ENCODE assay signal across 19 cellular contexts in the genomic region with DNA sequence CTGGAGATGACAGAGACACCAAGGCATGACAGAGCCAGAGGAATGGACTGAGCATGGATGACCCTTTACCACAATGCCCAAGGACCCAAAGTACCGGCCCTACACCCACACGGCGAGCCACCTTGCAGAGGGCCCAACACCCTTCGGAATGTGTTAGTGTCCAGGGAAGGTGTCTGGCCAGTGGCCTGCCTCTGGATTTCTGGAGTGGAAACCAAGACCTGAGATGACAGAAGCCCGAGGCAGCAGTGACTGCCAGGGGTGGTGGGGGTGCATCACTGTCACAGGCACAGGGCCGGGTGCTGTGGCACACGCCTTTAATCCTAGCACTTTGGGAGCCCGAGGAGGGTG. TPM values are rescaled to one million over a fixed set of nuclear protein-coding genes. Genes with fewer than 3 reads are reported as not detected.
DNase-seq lines count a peak whose midpoint lies in the region; ATAC-seq and TF ChIP-seq lines count a peak whose summit lies in the region.
"Had no signal": no experiment of that assay in that cellular context is flagged by ENCODE, and none has a peak within 500 bp of the region (broad histone marks: within the 10 kb centered on the region; RNA-seq: fewer than 3 reads in every experiment).

No MANE protein-coding gene starts in this region.

- no peak overlapping the region for H3K4me2 ChIP-seq in IMR-90 (ENCODE audit: low read depth, low read length)

- H3K36me3 ChIP-seq in IMR-90 (ENCODE audit: control insufficient read depth, insufficient read depth, low read length) = no peaks in the 10 kb centered on the region
- no peaks in the 10 kb centered on the region for H3K36me3 ChIP-seq in sigmoid colon
- H3K36me3 ChIP-seq: breast epithelium, left lung had no signal

- no peak overlapping the region for H3K23ac ChIP-seq in IMR-90 (ENCODE audit: low read depth, low read length)

- WGBS in IMR-90 (ENCODE audit: extremely low coverage in 2 of 2, insufficient read length in 1 of 2), 2 experiments = 94% methylated on average over 2 of the region's 8 CpGs; no CpG with 5 or more reads in 1 of the 2 experiments
- 66 to 86% methylated on average over 8 of the region's 8 CpGs for WGBS in sigmoid colon, 2 donors

- in situ Hi-C loops in IMR-90 (cut with MboI; ENCODE audit: low sequenced_read_pairs) = no loop called here

- peaks cover 16% of the 10 kb centered on the region for H3K4me1 Mint-ChIP-seq in endothelial cell (ENCODE audit: unreplicated experiment)

- no peak overlapping the region for H2BK20ac ChIP-seq in IMR-90 (ENCODE audit: low read depth, low read length)

- H3K56ac ChIP-seq in IMR-90 (ENCODE audit: extremely low read depth, insufficient read depth, low read length) = no peak overlapping the region

- no peak overlapping the region for H2BK120ac ChIP-seq in IMR-90 (ENCODE audit: low read depth, low read length)

- no peak for TF ChIP-seq RAD21 in IMR-90 (IDR thresholded peaks at IDR 0.05; ENCODE audit: low read length)

- H3K4me3 Mint-ChIP-seq in endothelial cell (ENCODE audit: unreplicated experiment) = no peak overlapping the region
- H3K4me3 Mint-ChIP-seq: dendritic cell treated with granulocyte-macrophage colony-stimulating factor and Interleukin-4, amounts not matched to agents 40 ng/mL and 50 ng/mL, for 4 days; natural killer cell treated with Interleukin-12 subunit alpha and Interleukin-12 subunit beta and Interleukin-15 and Interleukin-18, amount 100 ng/mL, for 72 hours; stimulated activated effector memory CD8-positive, alpha-beta T cell treated with anti-CD3 and anti-CD28 coated beads, Interleukin-12 subunit alpha, Interleukin-12 subunit beta, amount 100 ng/mL, for 72 hours had no signal

- peaks cover 2% of the 10 kb centered on the region for H3K27me3 Mint-ChIP-seq in endothelial cell (ENCODE audit: unreplicated experiment)

- H3K9me1 ChIP-seq in IMR-90 (ENCODE audit: insufficient read depth, low read length) = 0 out of 2 replicates have a peak, but pooled peaks cover 8% of the 10 kb centered on the region

- H3K27ac ChIP-seq in IMR-90 (ENCODE audit: insufficient read depth, low read length) = no peak overlapping the region
- peak overlapping the region in 1 of 4 donors; percentile 6 for H3K27ac ChIP-seq in sigmoid colon
- H3K27ac ChIP-seq: heart left ventricle, left lung had no signal

- H3K9me3 ChIP-seq in IMR-90 (ENCODE audit: control insufficient read depth, insufficient read depth, low read length) = no peaks in the 10 kb centered on the region
- H3K9me3 ChIP-seq in sigmoid colon = no peaks in the 10 kb centered on the region
- H3K9me3 ChIP-seq: breast epithelium, left lung had no signal

- H4K8ac ChIP-seq in IMR-90 (ENCODE audit: low read depth in 2 of 2, low read length in 2 of 2) = no peak overlapping the region

- H3K4ac ChIP-seq in IMR-90 (ENCODE audit: low read depth, low read length) = no peak overlapping the region

- CTCF ChIA-PET in IMR-90 (lab: Yijun Ruan, JAX) = interaction anchor here (0.6 kb wide), 1 partner anchor 100 kb away, joined by 5 read pairs; no protein-coding TSS in a partner anchor

- no peak overlapping the region for H2AK5ac ChIP-seq in IMR-90 (ENCODE audit: low read depth, low read length)

- no peak for TF ChIP-seq EP300 in sigmoid colon (IDR thresholded peaks at IDR 0.05)

- H2BK15ac ChIP-seq in IMR-90 (ENCODE audit: low read depth, low read length) = no peak overlapping the region

- POLR2A ChIA-PET in IMR-90 (lab: Charles Lee; ENCODE audit: unreplicated experiment) = no interaction called here

- no peaks in the 10 kb centered on the region; the same call in 1 of the 2 replicates for H3K27me3 ChIP-seq in IMR-90 (ENCODE audit: control insufficient read depth, insufficient read depth, low read length)
- peaks cover 0 to 9% (median 0%) of the 10 kb centered on the region in 3 donors for H3K27me3 ChIP-seq in sigmoid colon
- H3K27me3 ChIP-seq: breast epithelium, heart left ventricle had no signal

- no peak overlapping the region for H3K18ac ChIP-seq in IMR-90 (ENCODE audit: low read depth, low read length)

- H3K36me3 Mint-ChIP-seq in endothelial cell (ENCODE audit: low read depth, unreplicated experiment) = peaks cover 17% of the 10 kb centered on the region
- H3K36me3 Mint-ChIP-seq: stimulated activated effector memory CD8-positive, alpha-beta T cell treated with anti-CD3 and anti-CD28 coated beads, Interleukin-12 subunit alpha, Interleukin-12 subunit beta, amount 100 ng/mL, for 72 hours had no signal

- no peaks in the 10 kb centered on the region for H4K20me1 ChIP-seq in IMR-90 (ENCODE audit: insufficient read depth, low read length)

- H2AFZ ChIP-seq in IMR-90 (replicated peaks; ENCODE audit: low read length, poor library complexity) = peak overlapping the region; percentile 5

- no peak overlapping the region for H3K14ac ChIP-seq in IMR-90 (replicated peaks; ENCODE audit: low read depth, low read length)

- BruUV-seq in IMR-90 (replicated peaks; lab: Mats Ljungman, UMichigan) = no TSS peak

- H3K79me1 ChIP-seq in IMR-90 (ENCODE audit: low read depth in 1 of 2, low read length in 2 of 2) = no peaks in the 10 kb centered on the region

- DNase-seq in activated CD4-positive, CD25-positive, alpha-beta regulatory T cell treated with anti-CD3 and anti-CD28 coated beads, Interleukin-2, amount 50 U/mL, for 72 hours = peak; percentile 23
- no peak for DNase-seq in IMR-90
- DNase-seq in endothelial cell (ENCODE audit: low spot score) = no peak
- DNase-seq in sigmoid colon = peak; percentile 48
- DNase-seq in stimulated activated CD4-positive, alpha-beta T cell treated with anti-CD3 and anti-CD28 coated beads, Interleukin-15, amount 100 ng/mL, for 24 hours = no peak
- DNase-seq in globus pallidus (ENCODE audit: low spot score) = no peak
- no peak for DNase-seq in stimulated activated CD4-positive, alpha-beta T cell treated with anti-CD3 and anti-CD28 coated beads, Interleukin-1b, Interleukin-23, amount 100 ng/mL, for 48 hours
- DNase-seq: 8988T, AML-193, DND-41, NCI-H187 treated with DMSO at 0.1 percent for 48 hours had no signal

- no peak for ATAC-seq in activated CD4-positive, CD25-positive, alpha-beta regulatory T cell treated with anti-CD3 and anti-CD28 coated beads, Interleukin-2, amount 50 U/mL, for 24 hours
- ATAC-seq in IMR-90 (ENCODE audit: low read depth) = no peak
- ATAC-seq: left lung; natural killer cell treated with Interleukin-12 subunit alpha and Interleukin-12 subunit beta and Interleukin-15 and Interleukin-18, amount 100 ng/mL, for 72 hours had no signal

- H3K9ac ChIP-seq in IMR-90 (ENCODE audit: low read depth, low read length) = no peak overlapping the region

- no peak overlapping the region for H4K5ac ChIP-seq in IMR-90 (ENCODE audit: low read depth, low read length)

- TF ChIP-seq POLR2A in IMR-90 (IDR thresholded peaks at IDR 0.05; ENCODE audit: low read depth, low read length) = no peak
- no peak for TF ChIP-seq POLR2A in sigmoid colon (IDR thresholded peaks at IDR 0.05)

- H3K4me3 ChIP-seq in IMR-90 (ENCODE audit: insufficient read depth, low read depth, low read length) (no peak overlapping the region), sigmoid colon (no peak overlapping the region)
- H3K4me3 ChIP-seq: breast epithelium, GM12878, heart left ventricle, left lung had no signal

- H3K27ac Mint-ChIP-seq in endothelial cell (ENCODE audit: unreplicated experiment) = no peak overlapping the region
- H3K27ac Mint-ChIP-seq: dendritic cell treated with granulocyte-macrophage colony-stimulating factor and Interleukin-4, amounts not matched to agents 40 ng/mL and 50 ng/mL, for 4 days; natural killer cell treated with Interleukin-12 subunit alpha and Interleukin-12 subunit beta and Interleukin-15 and Interleukin-18, amount 100 ng/mL, for 72 hours; stimulated activated effector memory CD8-positive, alpha-beta T cell treated with anti-CD3 and anti-CD28 coated beads, Interleukin-12 subunit alpha, Interleukin-12 subunit beta, amount 100 ng/mL, for 72 hours had no signal

- H2BK5ac ChIP-seq in IMR-90 (ENCODE audit: low read depth, low read length, poor library complexity, severe bottlenecking) = no peak overlapping the region

- peaks cover 6% of the 10 kb centered on the region for H3K4me1 ChIP-seq in IMR-90 (ENCODE audit: control insufficient read depth, insufficient read depth, low read length)
- no peaks in the 10 kb centered on the region for H3K4me1 ChIP-seq in sigmoid colon
- H3K4me1 ChIP-seq: left lung had no signal

- TF ChIP-seq CTCF in IMR-90 (conservative IDR thresholded peaks at IDR 0.05; ENCODE audit: low read depth, low read length) = no peak
- peak; percentile 7 for TF ChIP-seq CTCF in endothelial cell (IDR thresholded peaks at IDR 0.05; ENCODE audit: unreplicated experiment)
- TF ChIP-seq CTCF in sigmoid colon (IDR thresholded peaks at IDR 0.05) = no peak

- intact Hi-C loops in IMR-90 (cut with micrococcal nuclease) = no loop called here
- intact Hi-C loops in sigmoid colon (cut with DNase I) = no loop called here

- H3K9me3 Mint-ChIP-seq in endothelial cell (ENCODE audit: unreplicated experiment) = peaks cover 7% of the 10 kb centered on the region
- H3K9me3 Mint-ChIP-seq: dendritic cell treated with granulocyte-macrophage colony-stimulating factor and Interleukin-4, amounts not matched to agents 40 ng/mL and 50 ng/mL, for 4 days; natural killer cell treated with Interleukin-12 subunit alpha and Interleukin-12 subunit beta and Interleukin-15 and Interleukin-18, amount 100 ng/mL, for 72 hours; stimulated activated effector memory CD8-positive, alpha-beta T cell treated with anti-CD3 and anti-CD28 coated beads, Interleukin-12 subunit alpha, Interleukin-12 subunit beta, amount 100 ng/mL, for 72 hours had no signal

- dilution Hi-C loops in IMR-90 (cut with HindIII; ENCODE audit: low sequenced_read_pairs, unreplicated experiment) = no loop called here

- H2AK9ac ChIP-seq in IMR-90 (replicated peaks; ENCODE audit: low read depth, low read length, poor library complexity) = no peak overlapping the region

- no peak overlapping the region for H4K91ac ChIP-seq in IMR-90 (ENCODE audit: insufficient read depth, low read depth, low read length)

TF ChIP-seq in IMR-90, 13 proteins besides CTCF, POLR2A, EP300 and RAD21 (continues in another document):
- TF ChIP-seq CEBPB (IDR thresholded peaks at IDR 0.05; ENCODE audit: low read depth, low read length) = no peak
- no peak for TF ChIP-seq NFE2L2 (IDR thresholded peaks at IDR 0.05; ENCODE audit: low read depth, low read length)
- TF ChIP-seq, protein P1, sequence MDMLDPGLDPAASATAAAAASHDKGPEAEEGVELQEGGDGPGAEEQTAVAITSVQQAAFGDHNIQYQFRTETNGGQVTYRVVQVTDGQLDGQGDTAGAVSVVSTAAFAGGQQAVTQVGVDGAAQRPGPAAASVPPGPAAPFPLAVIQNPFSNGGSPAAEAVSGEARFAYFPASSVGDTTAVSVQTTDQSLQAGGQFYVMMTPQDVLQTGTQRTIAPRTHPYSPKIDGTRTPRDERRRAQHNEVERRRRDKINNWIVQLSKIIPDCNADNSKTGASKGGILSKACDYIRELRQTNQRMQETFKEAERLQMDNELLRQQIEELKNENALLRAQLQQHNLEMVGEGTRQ (IDR thresholded peaks at IDR 0.05; ENCODE audit: low read depth, low read length) = no peak

RNA-seq across cellular contexts. Expression of a gene that starts 28.7 kb away (rescaled TPM):
- total RNA-seq in IMR-90 (2012; rRNA removed) (not detected in 2 replicates), endothelial cell (ENCODE audit: unreplicated experiment) (53.4 TPM), sigmoid colon (1 to 10 TPM; 3.1 to 9.6 (median 7.4) TPM)
- polyA plus RNA-seq in IMR-90 (2012; rRNA removed) (0.07 and 0.09 TPM in 2 replicates), sigmoid colon (1 to 10 TPM; 1.4 to 5.5 (median 2.4) TPM)
- 0.09 and 0.10 TPM in 2 replicates for polyA plus RNA-seq in IMR-90 (2012; cell fraction: cytosol; rRNA removed)
- polyA plus RNA-seq in IMR-90 (2012; cell fraction: nucleus; rRNA removed; ENCODE audit: low replicate concordance) = 0.06 and 0.09 TPM in 2 replicates
- total RNA-seq: natural killer cell treated with Interleukin-12 subunit alpha and Interleukin-12 subunit beta and Interleukin-15 and Interleukin-18, amount 100 ng/mL, for 72 hours had no signal

Comparison
In these comparisons a context has a peak if more than half of its experiments do, and no peak if none do; other contexts are left out.
1. DNase-seq: peak in activated CD4-positive, CD25-positive, alpha-beta regulatory T cell treated with anti-CD3 and anti-CD28 coated beads, Interleukin-2, amount 50 U/mL, for 72 hours (single experiment) and sigmoid colon (single experiment); none in IMR-90 (single experiment), endothelial cell (single experiment), stimulated activated CD4-positive, alpha-beta T cell treated with anti-CD3 and anti-CD28 coated beads, Interleukin-15, amount 100 ng/mL, for 24 hours (single experiment), globus pallidus (single experiment) and stimulated activated CD4-positive, alpha-beta T cell treated with anti-CD3 and anti-CD28 coated beads, Interleukin-1b, Interleukin-23, amount 100 ng/mL, for 48 hours (single experiment).